ENCODE assay signal across 1 cellular context in genomic region chr14:75540479-75540851, GRCh38.
TF ChIP-seq lines count a peak whose summit lies in the region.

No MANE protein-coding gene starts in this region.

TF ChIP-seq in GM12891, 5 proteins besides CTCF, POLR2A, EP300 and RAD21 (continued from another document):
- no peak for TF ChIP-seq POU2F2 (IDR thresholded peaks at IDR 0.05; ENCODE audit: low read depth, low read length)
